ENCODE assay signal across 8 cellular contexts in the genomic region with DNA sequence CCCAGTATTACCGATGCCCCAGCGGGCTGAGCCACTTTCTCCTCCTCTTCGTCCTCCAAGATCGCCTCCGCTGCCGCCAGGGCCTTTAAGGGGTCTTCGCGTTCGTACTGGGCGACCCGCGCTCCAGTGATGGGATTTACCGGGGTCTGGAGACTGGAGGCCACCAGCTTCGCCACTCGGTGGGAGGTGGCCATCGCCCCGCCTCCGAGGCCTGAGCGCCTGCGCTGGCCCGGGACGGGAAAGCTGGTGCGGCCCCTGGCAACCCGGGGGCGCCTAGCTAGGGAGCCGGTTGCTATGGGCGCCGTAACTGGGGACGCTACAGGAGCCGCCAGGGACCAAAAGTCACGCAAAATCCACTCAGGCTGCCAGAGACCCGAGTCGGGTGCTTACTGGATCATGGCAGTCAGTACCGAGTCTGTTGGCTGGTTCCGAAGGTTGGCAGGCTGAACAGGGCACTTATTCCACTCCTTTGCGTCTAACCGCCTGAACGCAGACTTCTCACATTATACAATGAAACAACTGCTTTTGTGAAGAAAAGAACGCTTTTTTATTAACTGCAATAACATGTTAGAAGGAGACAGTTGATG. TPM values are rescaled to one million over a fixed set of nuclear protein-coding genes. Genes with fewer than 3 reads are reported as not detected.
A peak's percentile ranks its signal among the peaks of the same experiment; 100 is the strongest.
DNase-seq lines count a peak whose midpoint lies in the region.

A gene with protein sequence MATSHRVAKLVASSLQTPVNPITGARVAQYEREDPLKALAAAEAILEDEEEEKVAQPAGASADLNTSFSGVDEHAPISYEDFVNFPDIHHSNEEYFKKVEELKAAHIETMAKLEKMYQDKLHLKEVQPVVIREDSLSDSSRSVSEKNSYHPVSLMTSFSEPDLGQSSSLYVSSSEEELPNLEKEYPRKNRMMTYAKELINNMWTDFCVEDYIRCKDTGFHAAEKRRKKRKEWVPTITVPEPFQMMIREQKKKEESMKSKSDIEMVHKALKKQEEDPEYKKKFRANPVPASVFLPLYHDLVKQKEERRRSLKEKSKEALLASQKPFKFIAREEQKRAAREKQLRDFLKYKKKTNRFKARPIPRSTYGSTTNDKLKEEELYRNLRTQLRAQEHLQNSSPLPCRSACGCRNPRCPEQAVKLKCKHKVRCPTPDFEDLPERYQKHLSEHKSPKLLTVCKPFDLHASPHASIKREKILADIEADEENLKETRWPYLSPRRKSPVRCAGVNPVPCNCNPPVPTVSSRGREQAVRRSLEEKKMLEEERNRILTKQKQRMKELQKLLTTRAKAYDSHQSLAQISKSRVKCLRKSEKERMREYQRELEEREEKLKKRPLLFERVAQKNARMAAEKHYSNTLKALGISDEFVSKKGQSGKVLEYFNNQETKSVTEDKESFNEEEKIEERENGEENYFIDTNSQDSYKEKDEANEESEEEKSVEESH (minus strand): TSS at position 213 of the 587 bp plus-strand sequence. CDS start 19 bp downstream, at position 194.

- no peaks in the 10 kb centered on the region for H3K36me3 ChIP-seq in HAP-1 (replicated peaks)
- no peaks in the 10 kb centered on the region for H3K36me3 ChIP-seq in neuron (ENCODE audit: insufficient read depth, low read length)

- peak within 1 kb of the TSS; percentile 75 for H2AFZ ChIP-seq in neuron (ENCODE audit: low read depth, low read length)

- DNase-seq in GDM1 (lab: John Stamatoyannopoulos, UW) (peak; percentile 70), HAP-1 (ENCODE audit: low spot score in 2 of 2) (peak; percentile 84 to 89), M059J (ENCODE audit: low read depth) (peak; percentile 82), SHP77 (lab: John Stamatoyannopoulos, UW) (peak; percentile 69 to 91), foreskin melanocyte (peak; percentile 87), stromal cell of bone marrow (ENCODE audit: low read depth) (peak; percentile 73)
- peak; percentile 64 for DNase-seq in activated gamma-delta T cell treated with anti-CD3 and anti-CD28 coated beads, Interleukin-2, amount 50 U/mL, for 16 hours (ENCODE audit: low read depth)

- no peaks in the 10 kb centered on the region for H3K27me3 ChIP-seq in HAP-1 (ENCODE audit: low read depth)
- H3K27me3 ChIP-seq in neuron (ENCODE audit: insufficient read depth, low read length) = no peaks in the 10 kb centered on the region

- in situ Hi-C loops in HAP-1 (cut with MboI; ENCODE audit: low sequenced_read_pairs) = no loop called here

- H3K4me3 ChIP-seq in HAP-1 (peak within 1 kb of the TSS; percentile 84), neuron (ENCODE audit: low read length) (peak within 1 kb of the TSS; percentile 89)

- H3K4me1 ChIP-seq in HAP-1 (peaks cover 11% of the 10 kb centered on the region), neuron (ENCODE audit: insufficient read depth, low read length) (peaks cover 12% of the 10 kb centered on the region)

- H3K9me3 ChIP-seq in HAP-1 (no peaks in the 10 kb centered on the region; the same call in 1 of the 2 replicates), neuron (ENCODE audit: low read length) (no peaks in the 10 kb centered on the region)

RNA-seq across cellular contexts. Expression of the gene that starts here (rescaled TPM):
- total RNA-seq in M059J (2014; rRNA removed; shearing (Covaris generic)) = 1.7 and 2.0 TPM in 2 replicates

Comparison
In these comparisons a context has a peak if more than half of its experiments do, and no peak if none do; other contexts are left out.
1. Peak in every context shown above with its lines: DNase-seq and H3K4me3 ChIP-seq.